In the genomic region with DNA sequence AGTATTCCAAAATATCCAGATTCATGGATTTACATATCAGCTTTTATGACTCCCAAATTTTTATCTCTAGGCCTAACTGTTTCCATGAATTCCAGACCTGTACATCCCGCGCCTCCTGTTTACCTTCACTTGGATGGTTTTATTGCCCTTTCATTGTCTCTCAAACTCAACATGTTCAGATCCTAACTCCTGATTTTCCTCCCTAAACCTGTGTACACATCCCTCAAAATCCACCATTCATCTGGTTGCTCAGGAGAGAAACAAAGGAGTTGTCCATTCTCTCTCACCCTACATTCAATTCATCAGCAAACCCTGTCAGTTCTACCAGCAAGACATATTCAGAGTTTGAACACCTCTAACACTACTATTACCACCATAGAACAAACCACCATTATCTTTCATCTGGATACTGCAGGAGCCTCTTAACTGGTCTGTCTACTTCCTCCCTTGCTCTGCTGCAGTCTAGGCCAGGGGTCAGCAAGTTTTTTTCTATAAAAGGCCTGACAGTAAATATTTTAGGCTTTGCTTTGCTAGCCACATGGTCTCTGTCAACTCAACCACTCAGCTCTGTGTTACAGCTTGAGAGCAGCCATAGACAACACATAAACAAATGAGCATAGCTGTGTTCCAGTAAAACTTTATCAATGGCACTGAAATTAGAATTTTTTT, we compare ENCODE assay signal across 2 cellular contexts.
TF ChIP-seq lines count a peak whose summit lies in the region.

No MANE protein-coding gene starts in this region.

TF ChIP-seq in A549, 52 proteins besides CTCF, POLR2A, EP300 and RAD21 (continued from another document):
- TF ChIP-seq, protein P1, sequence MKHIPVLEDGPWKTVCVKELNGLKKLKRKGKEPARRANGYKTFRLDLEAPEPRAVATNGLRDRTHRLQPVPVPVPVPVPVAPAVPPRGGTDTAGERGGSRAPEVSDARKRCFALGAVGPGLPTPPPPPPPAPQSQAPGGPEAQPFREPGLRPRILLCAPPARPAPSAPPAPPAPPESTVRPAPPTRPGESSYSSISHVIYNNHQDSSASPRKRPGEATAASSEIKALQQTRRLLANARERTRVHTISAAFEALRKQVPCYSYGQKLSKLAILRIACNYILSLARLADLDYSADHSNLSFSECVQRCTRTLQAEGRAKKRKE (CRISPR knock-in tag; IDR thresholded peaks at IDR 0.05; ENCODE audit: low read depth): no peak
- TF ChIP-seq EHMT2 (IDR thresholded peaks at IDR 0.05; ENCODE audit: low read depth) (no peak), MYC (IDR thresholded peaks at IDR 0.05; ENCODE audit: borderline replicate concordance, low read length) (no peak), RNF2 (IDR thresholded peaks at IDR 0.05; ENCODE audit: borderline replicate concordance, low read depth) (no peak), JUNB (IDR thresholded peaks at IDR 0.05) (no peak)
- TF ChIP-seq, protein P2, sequence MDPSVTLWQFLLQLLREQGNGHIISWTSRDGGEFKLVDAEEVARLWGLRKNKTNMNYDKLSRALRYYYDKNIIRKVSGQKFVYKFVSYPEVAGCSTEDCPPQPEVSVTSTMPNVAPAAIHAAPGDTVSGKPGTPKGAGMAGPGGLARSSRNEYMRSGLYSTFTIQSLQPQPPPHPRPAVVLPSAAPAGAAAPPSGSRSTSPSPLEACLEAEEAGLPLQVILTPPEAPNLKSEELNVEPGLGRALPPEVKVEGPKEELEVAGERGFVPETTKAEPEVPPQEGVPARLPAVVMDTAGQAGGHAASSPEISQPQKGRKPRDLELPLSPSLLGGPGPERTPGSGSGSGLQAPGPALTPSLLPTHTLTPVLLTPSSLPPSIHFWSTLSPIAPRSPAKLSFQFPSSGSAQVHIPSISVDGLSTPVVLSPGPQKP (IDR thresholded peaks at IDR 0.05; ENCODE audit: low read depth, low read length): no peak

TF ChIP-seq in HEK293T, 16 proteins besides CTCF, POLR2A, EP300 and RAD21 (continued from another document):
- TF ChIP-seq FOXK2 (IDR thresholded peaks at IDR 0.05): no peak
TF ChIP-seq in HEK293T: peak in this region for 0.
